Comparison of ENCODE assay signal across 24 cellular contexts in the genomic region with DNA sequence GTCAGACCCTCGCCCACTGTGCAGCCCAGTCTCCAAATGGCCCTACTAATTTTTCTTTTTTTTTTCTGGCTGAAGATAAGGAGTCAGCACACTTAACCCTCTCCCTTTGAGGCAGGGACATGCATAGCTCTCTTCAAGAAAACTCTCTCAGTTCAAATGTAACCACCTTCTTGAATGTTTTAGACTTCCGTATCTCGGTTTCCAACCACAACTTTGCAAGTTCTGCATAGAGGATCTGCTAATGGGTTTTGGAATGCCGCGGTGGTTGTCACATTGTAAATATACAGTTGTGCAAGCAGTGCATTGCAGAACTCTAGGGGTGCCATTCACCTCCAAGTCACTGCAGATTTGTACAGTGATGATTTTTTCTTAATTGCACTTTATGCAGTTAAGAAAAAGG.
"Had no signal": no experiment of that assay in that cellular context is flagged by ENCODE, and none has a peak within 500 bp of the region (broad histone marks: within the 10 kb centered on the region; RNA-seq: fewer than 3 reads in every experiment).

No MANE protein-coding gene starts in this region.

- H3K36me3 ChIP-seq: adrenal gland, colonic mucosa, esophagus muscularis mucosa, sigmoid colon, transverse colon had no signal

- ATAC-seq: activated T-cell treated with anti-CD3 and anti-CD28 coated beads, Interleukin-2, amount 50 U/mL, for 4 hours; effector memory CD8-positive, alpha-beta T cell; natural killer cell treated with Interleukin-12 subunit alpha and Interleukin-12 subunit beta and Interleukin-15 and Interleukin-18, amount 100 ng/mL, for 72 hours; stimulated activated naive B cell treated with anti-CD40 and anti-IgM and Interleukin-4, amounts not matched to agents 10 μg/mL and 1 μg/mL and 100 μg/mL, for 72 hours had no signal

- H3K4me3 ChIP-seq: adrenal gland, colonic mucosa, dorsolateral prefrontal cortex, esophagus muscularis mucosa, sigmoid colon, smooth muscle cell, transverse colon had no signal

- DNase-seq: activated CD4-positive, alpha-beta T cell treated with anti-CD3 and anti-CD28 coated beads for 4 hours; activated CD4-positive, alpha-beta T cell treated with anti-CD3 and anti-CD28 coated beads, Interleukin-2, amount 50 U/mL, for 48 hours; activated CD4-positive, CD25-positive, alpha-beta regulatory T cell; activated CD8-positive, alpha-beta memory T cell treated with anti-CD3 and anti-CD28 coated beads, Interleukin-2, amount 50 U/mL, for 48 hours; activated naive CD4-positive, alpha-beta T cell; activated T-cell treated with anti-CD3 and anti-CD28 coated beads, Interleukin-2, amount 50 U/mL, for 4 hours; adrenal gland; colonic mucosa; dorsolateral prefrontal cortex; effector memory CD8-positive, alpha-beta T cell; hippocampal formation; midbrain; retina; sigmoid colon; stimulated activated CD4-positive, alpha-beta T cell treated with anti-CD3 and anti-CD28 coated beads, Interleukin-15, amount 100 ng/mL, for 24 hours; stimulated activated naive B cell treated with anti-CD40 and anti-IgM and Interleukin-4, amounts not matched to agents 10 μg/mL and 1 μg/mL and 100 μg/mL, for 72 hours; transverse colon had no signal

- H3K27me3 ChIP-seq: adrenal gland, colonic mucosa, dorsolateral prefrontal cortex, esophagus muscularis mucosa, sigmoid colon, transverse colon had no signal

- H3K9me3 ChIP-seq: adrenal gland, colonic mucosa, transverse colon had no signal

- H3K27me3 Mint-ChIP-seq: activated naive CD8-positive, alpha-beta T cell; central memory CD8-positive, alpha-beta T cell; effector memory CD8-positive, alpha-beta T cell; natural killer cell treated with Interleukin-12 subunit alpha and Interleukin-12 subunit beta and Interleukin-15 and Interleukin-18, amount 100 ng/mL, for 72 hours; progenitor cell of endocrine pancreas had no signal

- H3K36me3 Mint-ChIP-seq: natural killer cell treated with Interleukin-12 subunit alpha and Interleukin-12 subunit beta and Interleukin-15 and Interleukin-18, amount 100 ng/mL, for 72 hours; stimulated activated naive B cell treated with anti-CD40 and anti-IgM and Interleukin-4, amounts not matched to agents 10 μg/mL and 1 μg/mL and 100 μg/mL, for 72 hours had no signal

- H3K4me1 ChIP-seq: adrenal gland, colonic mucosa, esophagus muscularis mucosa, sigmoid colon, transverse colon had no signal

- H3K27ac ChIP-seq: adrenal gland, colonic mucosa, dorsolateral prefrontal cortex, esophagus muscularis mucosa, sigmoid colon, transverse colon had no signal

- H3K4me3 Mint-ChIP-seq: activated naive CD8-positive, alpha-beta T cell; activated T-cell treated with anti-CD3 and anti-CD28 coated beads, Interleukin-2, amount 50 U/mL, for 4 hours; central memory CD8-positive, alpha-beta T cell; effector memory CD8-positive, alpha-beta T cell; natural killer cell treated with Interleukin-12 subunit alpha and Interleukin-12 subunit beta and Interleukin-15 and Interleukin-18, amount 100 ng/mL, for 72 hours; stimulated activated naive B cell treated with anti-CD40 and anti-IgM and Interleukin-4, amounts not matched to agents 10 μg/mL and 1 μg/mL and 100 μg/mL, for 72 hours had no signal

- H3K9me3 Mint-ChIP-seq: activated T-helper 2 cell treated with anti-CD3 and anti-CD28 coated beads, Interferon-gamma antibody, Interleukin-2, Interleukin-4, amounts not matched to agents 10 μg/mL and 5 μg/mL and 100 μg/mL, durations not matched to agents 14 hours and 24 hours and 36 hours; central memory CD8-positive, alpha-beta T cell; effector memory CD8-positive, alpha-beta T cell had no signal

- H3K4me1 Mint-ChIP-seq: central memory CD8-positive, alpha-beta T cell; stimulated activated naive B cell treated with anti-CD40 and anti-IgM and Interleukin-4, amounts not matched to agents 10 μg/mL and 1 μg/mL and 100 μg/mL, for 72 hours had no signal

- H3K27ac Mint-ChIP-seq: activated naive CD8-positive, alpha-beta T cell; activated T-helper 2 cell treated with anti-CD3 and anti-CD28 coated beads, Interferon-gamma antibody, Interleukin-2, Interleukin-4, amounts not matched to agents 10 μg/mL and 5 μg/mL and 100 μg/mL, durations not matched to agents 14 hours and 24 hours and 36 hours; effector memory CD8-positive, alpha-beta T cell; natural killer cell treated with Interleukin-12 subunit alpha and Interleukin-12 subunit beta and Interleukin-15 and Interleukin-18, amount 100 ng/mL, for 72 hours; progenitor cell of endocrine pancreas; stimulated activated naive B cell treated with anti-CD40 and anti-IgM and Interleukin-4, amounts not matched to agents 10 μg/mL and 1 μg/mL and 100 μg/mL, for 72 hours had no signal

- H3K4me2 ChIP-seq: smooth muscle cell had no signal
